ENCODE assay signal across 28 cellular contexts in the genomic region with DNA sequence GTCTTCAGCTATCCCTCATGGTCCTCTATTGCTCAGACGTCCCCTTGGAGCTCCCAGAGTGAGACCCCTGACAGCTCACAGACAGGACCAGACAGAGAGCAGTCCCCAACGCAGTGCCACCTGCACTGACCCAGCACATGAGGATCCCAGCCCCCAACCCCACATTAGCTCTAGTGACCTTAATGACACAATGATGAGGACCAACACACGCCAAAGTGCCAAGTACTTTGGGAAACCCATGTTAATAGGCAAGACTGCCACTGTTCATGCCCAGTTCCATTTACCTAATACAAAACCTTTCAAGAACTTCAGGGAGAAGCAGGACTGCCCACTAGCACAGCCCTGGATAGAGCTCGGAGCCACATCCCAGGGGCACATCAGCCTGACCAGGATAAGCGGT.
"Had no signal": no experiment of that assay in that cellular context is flagged by ENCODE, and none has a peak within 500 bp of the region (broad histone marks: within the 10 kb centered on the region; RNA-seq: fewer than 3 reads in every experiment).

No MANE protein-coding gene starts in this region.

- H3K27ac Mint-ChIP-seq: activated CD4-positive, alpha-beta memory T cell treated with anti-CD3 and anti-CD28 coated beads for 36 hours; activated CD4-positive, alpha-beta T cell treated with anti-CD3 and anti-CD28 coated beads for 36 hours; activated CD4-positive, alpha-beta T cell treated with anti-CD3 and anti-CD28 coated beads, Interleukin-2, amount 10 ng/mL, durations not matched to agents 24 days and 14 days; activated CD8-positive, alpha-beta memory T cell treated with anti-CD3 and anti-CD28 coated beads, Interleukin-2, amount 10 ng/mL, durations not matched to agents 7 days and 5 days; activated CD8-positive, alpha-beta T cell treated with anti-CD3 and anti-CD28 coated beads, Interleukin-2, amount 10 ng/mL, durations not matched to agents 7 days and 5 days; activated naive CD4-positive, alpha-beta T cell treated with anti-CD3 and anti-CD28 coated beads for 36 hours; activated naive CD8-positive, alpha-beta T cell; activated T-helper 1 cell treated with anti-CD3 and anti-CD28 coated beads, Interleukin-12 subunit alpha, Interleukin-12 subunit beta, Interleukin-2, Interleukin-4 antibody, amounts not matched to agents 30 ng/mL and 10 ng/mL and 1 ng/mL, durations not matched to agents 14 hours and 24 hours and 36 hours; activated T-helper 2 cell treated with anti-CD3 and anti-CD28 coated beads, Interferon-gamma antibody, Interleukin-2, Interleukin-4, amounts not matched to agents 10 μg/mL and 5 μg/mL and 100 μg/mL, durations not matched to agents 14 hours and 24 hours and 36 hours; dendritic cell treated with granulocyte-macrophage colony-stimulating factor and Interleukin-4, amounts not matched to agents 40 ng/mL and 50 ng/mL, for 4 days had no signal

- H3K36me3 ChIP-seq: brain microvascular endothelial cell had no signal

- H3K4me3 Mint-ChIP-seq: activated CD4-positive, alpha-beta memory T cell treated with anti-CD3 and anti-CD28 coated beads for 36 hours; activated CD4-positive, alpha-beta T cell treated with anti-CD3 and anti-CD28 coated beads for 36 hours; activated CD4-positive, alpha-beta T cell treated with anti-CD3 and anti-CD28 coated beads, Interleukin-2, amount 10 ng/mL, durations not matched to agents 24 days and 14 days; activated CD8-positive, alpha-beta memory T cell treated with anti-CD3 and anti-CD28 coated beads, Interleukin-2, amount 10 ng/mL, durations not matched to agents 7 days and 5 days; activated CD8-positive, alpha-beta T cell treated with anti-CD3 and anti-CD28 coated beads, Interleukin-2, amount 10 ng/mL, durations not matched to agents 7 days and 5 days; activated naive CD4-positive, alpha-beta T cell treated with anti-CD3 and anti-CD28 coated beads for 36 hours; activated naive CD8-positive, alpha-beta T cell; activated T-helper 1 cell treated with anti-CD3 and anti-CD28 coated beads, Interleukin-12 subunit alpha, Interleukin-12 subunit beta, Interleukin-2, Interleukin-4 antibody, amounts not matched to agents 30 ng/mL and 10 ng/mL and 1 ng/mL, durations not matched to agents 14 hours and 24 hours and 36 hours; central memory CD8-positive, alpha-beta T cell; dendritic cell treated with granulocyte-macrophage colony-stimulating factor and Interleukin-4, amounts not matched to agents 40 ng/mL and 50 ng/mL, for 4 days had no signal

- H3K27ac ChIP-seq: brain microvascular endothelial cell, coronary artery, dorsolateral prefrontal cortex, epithelial cell of prostate had no signal

- H3K27me3 ChIP-seq: brain microvascular endothelial cell had no signal

- H3K4me3 ChIP-seq: coronary artery, dorsolateral prefrontal cortex had no signal

- H3K36me3 Mint-ChIP-seq: activated CD4-positive, alpha-beta memory T cell treated with anti-CD3 and anti-CD28 coated beads for 36 hours had no signal

- ATAC-seq: activated CD4-positive, alpha-beta T cell treated with anti-CD3 and anti-CD28 coated beads for 36 hours; activated CD8-positive, alpha-beta memory T cell treated with anti-CD3 and anti-CD28 coated beads, Interleukin-2, amount 10 ng/mL, durations not matched to agents 7 days and 5 days; esophagus mucosa had no signal

- DNase-seq: activated CD4-positive, alpha-beta memory T cell treated with anti-CD3 and anti-CD28 coated beads for 36 hours; activated CD4-positive, alpha-beta T cell treated with anti-CD3 and anti-CD28 coated beads for 36 hours; activated CD4-positive, alpha-beta T cell treated with anti-CD3 and anti-CD28 coated beads, Interleukin-2, amount 10 ng/mL, durations not matched to agents 24 days and 14 days; activated CD4-positive, CD25-positive, alpha-beta regulatory T cell; activated CD4-positive, CD25-positive, alpha-beta regulatory T cell treated with anti-CD3 and anti-CD28 coated beads, Interleukin-2, amount 50 U/mL, for 72 hours; activated CD8-positive, alpha-beta memory T cell treated with anti-CD3 and anti-CD28 coated beads, Interleukin-2, amount 10 ng/mL, durations not matched to agents 7 days and 5 days; activated CD8-positive, alpha-beta memory T cell treated with anti-CD3 and anti-CD28 coated beads, Interleukin-2, amount 50 U/mL, for 4 hours; activated CD8-positive, alpha-beta T cell treated with anti-CD3 and anti-CD28 coated beads, Interleukin-2, amount 10 ng/mL, durations not matched to agents 7 days and 5 days; activated effector memory CD4-positive, alpha-beta T cell treated with anti-CD3 and anti-CD28 coated beads, Interleukin-2, amount 50 U/mL, for 16 hours; activated naive CD4-positive, alpha-beta T cell treated with anti-CD3 and anti-CD28 coated beads for 36 hours; activated T-cell treated with anti-CD3 and anti-CD28 coated beads, Interleukin-2, amount 50 U/mL, for 1 hour; activated T-cell treated with anti-CD3 and anti-CD28 coated beads, Interleukin-2, amount 50 U/mL, for 48 hours; amniotic stem cell; anterior cingulate cortex; brain microvascular endothelial cell; dorsolateral prefrontal cortex; effector memory CD4-positive, alpha-beta T cell; foreskin fibroblast; head of caudate nucleus; T-helper 2 cell had no signal

- H3K9me3 Mint-ChIP-seq: activated CD4-positive, alpha-beta T cell treated with anti-CD3 and anti-CD28 coated beads, Interleukin-2, amount 10 ng/mL, durations not matched to agents 24 days and 14 days; activated T-helper 2 cell treated with anti-CD3 and anti-CD28 coated beads, Interferon-gamma antibody, Interleukin-2, Interleukin-4, amounts not matched to agents 10 μg/mL and 5 μg/mL and 100 μg/mL, durations not matched to agents 14 hours and 24 hours and 36 hours; central memory CD8-positive, alpha-beta T cell had no signal
